In genomic region chr1:39788426-39788757, GRCh38 we compare ENCODE assay signal across 7 cellular contexts. TPM values are rescaled to one million over a fixed set of nuclear protein-coding genes. Genes with fewer than 3 reads are reported as not detected.
A peak's percentile ranks its signal among the peaks of the same experiment; 100 is the strongest.
DNase-seq lines count a peak whose midpoint lies in the region; ATAC-seq and TF ChIP-seq lines count a peak whose summit lies in the region.

No MANE protein-coding gene starts in this region.

- H3K27ac ChIP-seq in KMS-11 (no peak overlapping the region), smooth muscle cell (ENCODE audit: low read depth) (no peak overlapping the region)

- H2AFZ ChIP-seq in KMS-11 (ENCODE audit: low read depth) (peak overlapping the region; percentile 75), smooth muscle cell (ENCODE audit: low read depth) (no peak overlapping the region)

- peak; percentile 29 for DNase-seq in germinal center (ENCODE audit: low spot score)
- no peak for DNase-seq in smooth muscle cell (lab: John Stamatoyannopoulos, UW; ENCODE audit: unreplicated experiment)
- no peak for DNase-seq in iPS-NIHi11 (ENCODE audit: low spot score)

- H3K27me3 ChIP-seq in KMS-11 (ENCODE audit: insufficient read depth, low read depth) (no peaks in the 10 kb centered on the region), smooth muscle cell (ENCODE audit: low read depth) (peaks cover 63% of the 10 kb centered on the region)

- whole genome bisulfite sequencing in smooth muscle cell (ENCODE audit: low lambda C conversion rate) = 3% methylated on average over 17 of the region's 51 CpGs

- TF ChIP-seq CTCF in KMS-11 (conservative IDR thresholded peaks at IDR 0.05; ENCODE audit: low read depth, low read length) (no peak), smooth muscle cell (IDR thresholded peaks at IDR 0.05; ENCODE audit: borderline replicate concordance, insufficient read depth, poor library complexity, severe bottlenecking) (no peak)

- H4K20me1 ChIP-seq in KMS-11 (ENCODE audit: insufficient read depth) (no peaks in the 10 kb centered on the region), smooth muscle cell (ENCODE audit: low read depth) (no peaks in the 10 kb centered on the region)

- H3K4me3 ChIP-seq in KMS-11 (IDR thresholded peaks at IDR 0.05; ENCODE audit: insufficient read depth, low read depth, low read length) (no peak overlapping the region), smooth muscle cell (peak overlapping the region; percentile 40)

- H3K9ac ChIP-seq in KMS-11 (peak overlapping the region; percentile 84), smooth muscle cell (ENCODE audit: low read depth) (no peak overlapping the region)

- H3K36me3 ChIP-seq in KMS-11 (ENCODE audit: insufficient read depth) (no peaks in the 10 kb centered on the region), smooth muscle cell (ENCODE audit: low read depth) (no peaks in the 10 kb centered on the region)

- H3K4me1 ChIP-seq in KMS-11 (ENCODE audit: low read depth, poor library complexity, severe bottlenecking) (peaks cover 8% of the 10 kb centered on the region), smooth muscle cell (ENCODE audit: low read depth) (no peaks in the 10 kb centered on the region)

- H3K9me3 ChIP-seq in smooth muscle cell (replicated peaks; ENCODE audit: low read depth) = no peaks in the 10 kb centered on the region

- H3K79me2 ChIP-seq in KMS-11 (ENCODE audit: insufficient read depth, low read depth) (no peaks in the 10 kb centered on the region), smooth muscle cell (ENCODE audit: low read depth) (no peaks in the 10 kb centered on the region)

- peak; percentile 23 for ATAC-seq in GM19395 (IDR thresholded peaks at IDR 0.05; ENCODE audit: unreplicated experiment)
- ATAC-seq in HG03460 (IDR thresholded peaks at IDR 0.05; ENCODE audit: unreplicated experiment) = no peak
- no peak for ATAC-seq in GM21737 (IDR thresholded peaks at IDR 0.05; ENCODE audit: unreplicated experiment)

- H3K4me2 ChIP-seq in KMS-11 (no peak overlapping the region), smooth muscle cell (peak overlapping the region; percentile 81)

- no peaks in the 10 kb centered on the region for H3F3A ChIP-seq in smooth muscle cell (ENCODE audit: low read depth)

RNA-seq across cellular contexts. Expression of gene BMP8B, which starts 0.3 kb away (rescaled TPM):
- total RNA-seq in smooth muscle cell = 0.27 TPM in 1 of 2 replicates, not detected in the other
- polyA plus RNA-seq in smooth muscle cell = 0.06 TPM in 1 of 2 replicates, not detected in the other

RNA-seq across cellular contexts. Expression of gene OXCT2, which starts 17.2 kb away (rescaled TPM):
- not detected in 2 replicates for total RNA-seq in smooth muscle cell
- not detected in 2 replicates for polyA plus RNA-seq in smooth muscle cell

RNA-seq across cellular contexts. Expression of gene PPIE, which starts 49.7 kb away (rescaled TPM):
- total RNA-seq in smooth muscle cell = 45.1 and 47.8 TPM in 2 replicates
- polyA plus RNA-seq in smooth muscle cell = 62.0 and 75.9 TPM in 2 replicates
